Comparison of ENCODE assay signal across 1 cellular context in genomic region chr3:156689589-156689988, GRCh38.
TF ChIP-seq lines count a peak whose summit lies in the region.

No MANE protein-coding gene starts in this region.

TF ChIP-seq in K562, 482 proteins besides CTCF, POLR2A, EP300 and RAD21 (continued from another document):
- no peak for TF ChIP-seq NKRF (IDR thresholded peaks at IDR 0.05; ENCODE audit: borderline replicate concordance)
TF ChIP-seq in K562: peak in this region for 1.
